In the genomic region with DNA sequence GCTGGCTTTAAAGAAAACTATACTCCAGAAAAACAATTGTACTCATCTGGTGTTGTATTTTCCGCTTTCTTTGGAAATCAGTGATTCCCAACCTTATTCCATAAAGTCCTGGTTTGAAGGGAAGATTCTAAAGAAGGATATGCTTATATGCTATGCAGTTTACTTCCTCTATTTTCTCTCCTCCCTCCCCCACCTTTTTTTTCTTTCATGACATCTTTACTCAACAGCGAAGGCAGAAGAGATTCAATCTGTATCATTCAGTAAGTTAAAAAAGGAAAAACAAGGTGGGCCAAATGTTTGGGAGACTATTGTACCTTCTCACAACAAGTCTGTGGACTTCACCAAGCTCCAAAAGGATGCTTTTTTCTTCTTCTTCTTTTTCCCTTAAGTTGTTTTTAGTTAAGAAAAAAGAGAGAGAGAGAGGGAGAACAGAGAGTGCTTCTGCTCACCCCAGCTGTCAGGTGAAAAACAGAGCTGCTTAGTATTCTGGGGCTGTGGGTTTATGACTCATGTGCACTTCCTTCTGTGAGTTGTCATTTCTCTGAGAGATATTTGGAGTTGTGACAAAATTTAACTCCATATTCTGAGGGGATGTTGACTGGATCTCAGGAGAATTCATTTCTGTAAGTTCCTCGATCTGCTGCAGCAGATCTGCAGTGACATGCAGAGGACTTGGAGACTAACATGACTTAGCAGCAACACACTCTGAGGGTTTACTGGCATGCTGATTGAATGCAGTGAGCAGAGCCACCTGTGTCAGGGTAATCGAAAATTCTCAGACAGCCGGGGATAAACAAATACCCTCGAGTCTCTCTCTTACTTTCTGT, we compare ENCODE assay signal across 7 cellular contexts.
DNase-seq lines count a peak whose midpoint lies in the region; ATAC-seq and TF ChIP-seq lines count a peak whose summit lies in the region.

No MANE protein-coding gene starts in this region.

- peak overlapping the region; percentile 90 for H3K27ac ChIP-seq in OCI-LY1 (ENCODE audit: low read depth, low read length, poor library complexity, severe bottlenecking)

- no peaks in the 10 kb centered on the region for H3F3A ChIP-seq in OCI-LY1 (ENCODE audit: insufficient read depth, low read length)

- H3K27me3 Mint-ChIP-seq in activated T-cell treated with anti-CD3 and anti-CD28 coated beads, Interleukin-2, amount 50 U/mL, for 72 hours (ENCODE audit: low read depth), result no peaks in the 10 kb centered on the region

- peak overlapping the region; percentile 69 for H3K4me2 ChIP-seq in OCI-LY1 (ENCODE audit: low read length)

- H3K27ac Mint-ChIP-seq in activated T-cell treated with anti-CD3 and anti-CD28 coated beads, Interleukin-2, amount 50 U/mL, for 72 hours, result peak overlapping the region; percentile 76

- peak overlapping the region; percentile 24; the same call in 1 of the 2 replicates for H3K9ac ChIP-seq in OCI-LY1 (ENCODE audit: low read length)

- H3K9me2 ChIP-seq in OCI-LY1 (ENCODE audit: low read depth, low read length), result no peaks in the 10 kb centered on the region

- peak overlapping the region; percentile 36 for H3K4me3 ChIP-seq in OCI-LY1 (ENCODE audit: low read depth, low read length, poor library complexity, severe bottlenecking)
- H3K4me3 ChIP-seq in HAP-1, result no peak overlapping the region

- TF ChIP-seq CTCF in OCI-LY1 (IDR thresholded peaks at IDR 0.05; ENCODE audit: low read length), result no peak

- H3K9me3 ChIP-seq in OCI-LY1 (ENCODE audit: low read length) (no peaks in the 10 kb centered on the region), HAP-1 (no peaks in the 10 kb centered on the region)

- peak; percentile 53 to 59 for DNase-seq in activated T-cell treated with anti-CD3 and anti-CD28 coated beads, Interleukin-2, amount 50 U/mL, for 72 hours
- peak in 27 of 42 donors; percentile 9 to 74 (median 40) for DNase-seq in head of caudate nucleus
- peak; percentile 11 to 21 for DNase-seq in stimulated activated CD4-positive, alpha-beta T cell treated with anti-CD3 and anti-CD28 coated beads, Interleukin-2, amount 100 ng/mL, for 48 hours
- DNase-seq in HAP-1 (ENCODE audit: low spot score in 2 of 2), result no peak

- no peaks in the 10 kb centered on the region for H3K36me3 Mint-ChIP-seq in activated T-cell treated with anti-CD3 and anti-CD28 coated beads, Interleukin-2, amount 50 U/mL, for 72 hours (ENCODE audit: insufficient read depth in 2 of 2)

- peak overlapping the region; percentile 78 to 85 for H3K4me3 Mint-ChIP-seq in activated T-cell treated with anti-CD3 and anti-CD28 coated beads, Interleukin-2, amount 50 U/mL, for 72 hours

- H4K20me1 ChIP-seq in OCI-LY1 (ENCODE audit: insufficient read depth, low read length), result no peaks in the 10 kb centered on the region

- H3K27me3 ChIP-seq in OCI-LY1 (ENCODE audit: insufficient read depth, low read length) (no peaks in the 10 kb centered on the region), HAP-1 (ENCODE audit: low read depth) (peaks cover 10% of the 10 kb centered on the region)

- H3K4me1 Mint-ChIP-seq in activated T-cell treated with anti-CD3 and anti-CD28 coated beads, Interleukin-2, amount 50 U/mL, for 72 hours (ENCODE audit: low read depth), result peaks cover 33% of the 10 kb centered on the region

- intact Hi-C loops in head of caudate nucleus (cut with DNase I), result no loop called here

- peak overlapping the region; percentile 38 for H2AFZ ChIP-seq in OCI-LY1 (ENCODE audit: low read length)

- no peaks in the 10 kb centered on the region for H3K9me3 Mint-ChIP-seq in activated T-cell treated with anti-CD3 and anti-CD28 coated beads, Interleukin-2, amount 50 U/mL, for 72 hours

- H3K36me3 ChIP-seq in OCI-LY1 (ENCODE audit: insufficient read depth, low read length) (no peaks in the 10 kb centered on the region), HAP-1 (replicated peaks) (no peaks in the 10 kb centered on the region)

- H3K4me1 ChIP-seq in OCI-LY1 (ENCODE audit: insufficient read depth, low read length, severe bottlenecking), result peaks cover 38% of the 10 kb centered on the region
- H3K4me1 ChIP-seq in HAP-1, result no peaks in the 10 kb centered on the region

- in situ Hi-C loops in HAP-1 (cut with MboI; ENCODE audit: low sequenced_read_pairs), result no loop called here

- peak; percentile 76 for ATAC-seq in GM18870 (IDR thresholded peaks at IDR 0.05; ENCODE audit: unreplicated experiment)
- peak; percentile 81 for ATAC-seq in HG02973 (IDR thresholded peaks at IDR 0.05; ENCODE audit: unreplicated experiment)
- ATAC-seq in activated T-cell treated with anti-CD3 and anti-CD28 coated beads, Interleukin-2, amount 50 U/mL, for 72 hours (replicated peaks in 1 of 2), result peak; percentile 82 to 83

- H3K79me2 ChIP-seq in OCI-LY1 (ENCODE audit: insufficient read depth, low read length), result no peaks in the 10 kb centered on the region

Comparison
In these comparisons a context has a peak if more than half of its experiments do, and no peak if none do; other contexts are left out.
1. DNase-seq: peak in activated T-cell treated with anti-CD3 and anti-CD28 coated beads, Interleukin-2, amount 50 U/mL, for 72 hours (2 of 2), head of caudate nucleus (27 of 42) and stimulated activated CD4-positive, alpha-beta T cell treated with anti-CD3 and anti-CD28 coated beads, Interleukin-2, amount 100 ng/mL, for 48 hours (2 of 2); none in HAP-1 (0 of 2).
2. Peak in every context shown above with its lines, with median percentiles within 50 percentile points of each other: ATAC-seq.